ENCODE assay signal across 16 cellular contexts in the genomic region with DNA sequence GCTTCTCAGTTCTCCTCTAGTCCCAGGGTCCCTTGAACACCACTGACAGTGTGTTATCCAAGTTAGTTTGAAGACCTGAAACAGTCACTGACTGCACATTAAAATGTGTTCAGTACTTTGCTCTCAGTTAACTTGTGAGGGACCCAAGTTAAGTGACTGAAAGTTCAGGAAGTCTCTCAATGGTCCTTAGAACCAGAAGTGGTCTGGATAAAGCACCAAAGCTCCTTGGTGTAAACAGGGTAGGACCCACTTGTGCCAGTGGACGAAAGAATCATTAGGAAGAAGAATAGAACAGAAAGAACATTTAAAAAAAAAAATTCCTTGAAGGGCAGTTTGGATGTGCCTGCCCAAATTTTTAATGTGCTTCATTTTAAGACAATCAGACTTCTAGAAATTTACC. TPM values are rescaled to one million over a fixed set of nuclear protein-coding genes. Genes with fewer than 3 reads are reported as not detected.
A peak's percentile ranks its signal among the peaks of the same experiment; 100 is the strongest.
DNase-seq lines count a peak whose midpoint lies in the region; TF ChIP-seq lines count a peak whose summit lies in the region.
"Had no signal": no experiment of that assay in that cellular context is flagged by ENCODE, and none has a peak within 500 bp of the region (broad histone marks: within the 10 kb centered on the region; RNA-seq: fewer than 3 reads in every experiment).

No MANE protein-coding gene starts in this region.

- H3K36me3 Mint-ChIP-seq in brain, result peaks cover 56% of the 10 kb centered on the region
- peaks cover 6% of the 10 kb centered on the region for H3K36me3 Mint-ChIP-seq in Calu3 (ENCODE audit: insufficient read depth, unreplicated experiment)

- H3K4me1 Mint-ChIP-seq in brain (peaks cover 35% of the 10 kb centered on the region), Calu3 (ENCODE audit: low read depth, unreplicated experiment) (peaks cover 13% of the 10 kb centered on the region)
- H3K4me1 Mint-ChIP-seq: CD8-positive, alpha-beta memory T cell had no signal

- H3K4me1 ChIP-seq in right atrium auricular region, result peaks cover 0 to 28% of the 10 kb centered on the region in 2 donors
- H3K4me1 ChIP-seq in neutrophil (ENCODE audit: control insufficient read depth in 1 of 2, insufficient read depth in 1 of 2, low read depth in 1 of 2, low read length in 1 of 2), result peaks cover 77 to 89% of the 10 kb centered on the region in 2 experiments
- H3K4me1 ChIP-seq in uterus, result no peaks in the 10 kb centered on the region

- CTCF ChIA-PET in Calu3 (lab: Charles Lee), result no interaction called here

- H3K27ac Mint-ChIP-seq in brain (peak overlapping the region in 3 of 5 experiments; percentile 33 to 62 (median 54)), Calu3 (ENCODE audit: unreplicated experiment) (no peak overlapping the region)

- intact Hi-C loops in cardiac septum (cut with DNase I) (no loop called here), uterus (cut with DNase I; ENCODE audit: low total_unique reads) (no loop called here), Calu3 (cut with micrococcal nuclease; ENCODE audit: unreplicated experiment) (no loop called here)

- DNase-seq in right atrium auricular region (ENCODE audit: low spot score), result no peak
- DNase-seq in cardiac septum (ENCODE audit: low spot score), result no peak
- no peak for DNase-seq in uterus
- DNase-seq in effector CD4-positive, alpha-beta T cell, result no peak
- no peak for DNase-seq in Calu3
- DNase-seq in DMS153 treated with DMSO at 0.1 percent for 48 hours (lab: John Stamatoyannopoulos, UW; ENCODE audit: unreplicated experiment), result no peak
- DNase-seq: activated CD8-positive, alpha-beta memory T cell treated with anti-CD3 and anti-CD28 coated beads, Interleukin-2, amount 50 U/mL, for 4 hours; activated naive CD4-positive, alpha-beta T cell; CD8-positive, alpha-beta memory T cell; EL; GOT3; stimulated activated CD4-positive, alpha-beta T cell treated with anti-CD3 and anti-CD28 coated beads, Interleukin-2, amount 100 ng/mL, for 48 hours; SW 1271 had no signal

- peaks cover 0 to 7% (median 4%) of the 10 kb centered on the region in 5 experiments for H3K9me3 Mint-ChIP-seq in brain
- no peaks in the 10 kb centered on the region for H3K9me3 Mint-ChIP-seq in Calu3 (ENCODE audit: low read depth, unreplicated experiment)
- H3K9me3 Mint-ChIP-seq: CD8-positive, alpha-beta memory T cell had no signal

- no TSS peak for BruUV-seq in Calu3 (replicated peaks; lab: Mats Ljungman, UMichigan)

- H3K4me3 Mint-ChIP-seq in brain, result no peak overlapping the region
- H3K4me3 Mint-ChIP-seq in Calu3 (ENCODE audit: low read depth, unreplicated experiment), result no peak overlapping the region
- H3K4me3 Mint-ChIP-seq: CD8-positive, alpha-beta memory T cell; nephron had no signal

- H3K36me3 ChIP-seq in right atrium auricular region, result peaks cover 59% of the 10 kb centered on the region
- H3K36me3 ChIP-seq in neutrophil, result no peaks in the 10 kb centered on the region
- no peaks in the 10 kb centered on the region for H3K36me3 ChIP-seq in uterus

- no peak for TF ChIP-seq CTCF in right atrium auricular region (IDR thresholded peaks at IDR 0.05)
- no peak for TF ChIP-seq CTCF in brain (conservative IDR thresholded peaks at IDR 0.05)
- no peak for TF ChIP-seq CTCF in neutrophil (IDR thresholded peaks at IDR 0.05)
- TF ChIP-seq CTCF in uterus (IDR thresholded peaks at IDR 0.05), result no peak
- no peak for TF ChIP-seq CTCF in Calu3 (IDR thresholded peaks at IDR 0.05; ENCODE audit: unreplicated experiment)

- no peaks in the 10 kb centered on the region for H3K27me3 Mint-ChIP-seq in brain
- H3K27me3 Mint-ChIP-seq in Calu3 (ENCODE audit: unreplicated experiment), result no peaks in the 10 kb centered on the region
- H3K27me3 Mint-ChIP-seq: CD8-positive, alpha-beta memory T cell had no signal

- TF ChIP-seq POLR2A in uterus (IDR thresholded peaks at IDR 0.05), result no peak

- H3K27ac ChIP-seq in right atrium auricular region (peak overlapping the region; percentile 0 to 54), neutrophil (peak overlapping the region; percentile 70), uterus (peak overlapping the region; percentile 10 to 27)

- H3K4me3 ChIP-seq in right atrium auricular region (no peak overlapping the region), neutrophil (ENCODE audit: low read depth in 1 of 2, low read length in 1 of 2) (no peak overlapping the region), uterus (no peak overlapping the region)

- no peaks in the 10 kb centered on the region for H3K9me3 ChIP-seq in right atrium auricular region
- no peaks in the 10 kb centered on the region for H3K9me3 ChIP-seq in neutrophil
- no peaks in the 10 kb centered on the region for H3K9me3 ChIP-seq in uterus

- H3K27me3 ChIP-seq in right atrium auricular region, result no peaks in the 10 kb centered on the region
- H3K27me3 ChIP-seq in neutrophil, result no peaks in the 10 kb centered on the region
- H3K27me3 ChIP-seq in uterus, result no peaks in the 10 kb centered on the region

RNA-seq across cellular contexts. Expression of a gene that starts 45.1 kb away (rescaled TPM):
- total RNA-seq in right atrium auricular region (10 to 100 TPM in 1 of 2 donors, 1 to 10 TPM in 1; 9.0 to 11.2 TPM), cardiac septum (13.2 TPM), uterus (10 to 100 TPM in 3 of 4 donors, 1 to 10 TPM in 1; 9.2 to 22.1 (median 12.7) TPM), Calu3 (2022) (11.7 and 12.0 TPM in 2 replicates)
- polyA plus RNA-seq in brain (ENCODE audit: insufficient read depth, low read depth, low replicate concordance), result 1.3 TPM

Comparison
In these comparisons a context has a peak if more than half of its experiments do, and no peak if none do; other contexts are left out.
1. H3K27ac ChIP-seq: peak in every context shown above with its lines; median percentile 70 in neutrophil; 27 in right atrium auricular region; 18 in uterus.